ENCODE assay signal across 17 cellular contexts in the genomic region with DNA sequence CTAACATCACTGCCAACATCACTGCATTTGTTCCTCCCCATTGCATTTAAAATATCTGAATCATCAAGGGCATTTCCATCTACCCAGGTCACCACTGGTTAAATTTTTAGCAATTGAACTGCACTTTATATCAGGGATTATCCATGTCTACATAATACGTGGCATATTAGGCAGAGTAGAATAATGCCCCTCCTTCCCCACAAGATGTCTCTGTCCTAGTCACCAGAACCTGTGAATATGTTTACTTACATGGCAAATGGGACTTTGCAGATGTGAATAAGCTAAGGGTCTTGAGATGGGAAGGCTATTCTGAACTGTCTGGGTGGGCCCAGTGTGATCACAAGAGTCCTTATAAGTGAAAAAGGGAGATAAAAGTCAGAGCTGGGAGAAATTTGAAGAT.
DNase-seq lines count a peak whose midpoint lies in the region; ATAC-seq and TF ChIP-seq lines count a peak whose summit lies in the region.
"Had no signal": no experiment of that assay in that cellular context is flagged by ENCODE, and none has a peak within 500 bp of the region (broad histone marks: within the 10 kb centered on the region; RNA-seq: fewer than 3 reads in every experiment).

No MANE protein-coding gene starts in this region.

- in situ Hi-C loops in astrocyte of the cerebellum (cut with HindIII; ENCODE audit: low sequenced_read_pairs): no loop called here

- H3K36me3 ChIP-seq in Loucy (ENCODE audit: insufficient read depth, low read length): no peaks in the 10 kb centered on the region
- H3K36me3 ChIP-seq: heart right ventricle, left lung, prostate gland, tibial nerve had no signal

- no peaks in the 10 kb centered on the region for H3K9me3 ChIP-seq in Loucy (ENCODE audit: insufficient read depth, low read depth, low read length)
- H3K9me3 ChIP-seq in CD4-positive, alpha-beta T cell (ENCODE audit: control insufficient read depth, low read length): no peaks in the 10 kb centered on the region
- H3K9me3 ChIP-seq: heart right ventricle, left lung, prostate gland, tibial nerve had no signal

- H3K36me3 Mint-ChIP-seq in stimulated activated naive B cell treated with anti-CD40 and anti-IgM and Interleukin-4, amounts not matched to agents 10 μg/mL and 1 μg/mL and 100 μg/mL, for 72 hours: no peaks in the 10 kb centered on the region
- no peaks in the 10 kb centered on the region for H3K36me3 Mint-ChIP-seq in CD4-positive, alpha-beta T cell (ENCODE audit: low read depth)
- H3K36me3 Mint-ChIP-seq: naive B cell had no signal

- H3K79me2 ChIP-seq in Loucy (ENCODE audit: insufficient read depth, low read length): no peaks in the 10 kb centered on the region

- peaks cover 3% of the 10 kb centered on the region for H3K4me1 ChIP-seq in Loucy (ENCODE audit: insufficient read depth, low read length, poor library complexity, severe bottlenecking)
- H3K4me1 ChIP-seq: left lung, prostate gland, tibial nerve had no signal

- TF ChIP-seq CTCF in Loucy (conservative IDR thresholded peaks at IDR 0.05; ENCODE audit: low read length) (peak; percentile 59), astrocyte of the cerebellum (IDR thresholded peaks at IDR 0.05; ENCODE audit: low read depth, low read length, missing control alignments) (peak; percentile 9)
- no peak for TF ChIP-seq CTCF in CD4-positive, alpha-beta T cell (IDR thresholded peaks at IDR 0.05)

- intact Hi-C loops in CD4-positive, alpha-beta T cell (cut with DNase I, micrococcal nuclease): loop anchor here in 1 of 2 experiments (10.0 kb wide), 1 partner anchor 327 kb away; no protein-coding TSS in a partner anchor

- H3F3A ChIP-seq in Loucy (ENCODE audit: low read depth): no peaks in the 10 kb centered on the region

- no peak overlapping the region for H3K4me3 Mint-ChIP-seq in stimulated activated naive B cell treated with anti-CD40 and anti-IgM and Interleukin-4, amounts not matched to agents 10 μg/mL and 1 μg/mL and 100 μg/mL, for 72 hours
- no peak overlapping the region for H3K4me3 Mint-ChIP-seq in CD4-positive, alpha-beta T cell
- H3K4me3 Mint-ChIP-seq: naive B cell had no signal

- H3K27ac Mint-ChIP-seq in stimulated activated naive B cell treated with anti-CD40 and anti-IgM and Interleukin-4, amounts not matched to agents 10 μg/mL and 1 μg/mL and 100 μg/mL, for 72 hours: no peak overlapping the region
- H3K27ac Mint-ChIP-seq in CD4-positive, alpha-beta T cell: no peak overlapping the region
- H3K27ac Mint-ChIP-seq: naive B cell had no signal

- no peak overlapping the region for H3K27ac ChIP-seq in CD4-positive, alpha-beta T cell (ENCODE audit: low read depth, low read length)
- H3K27ac ChIP-seq: heart right ventricle, left lung, prostate gland, tibial nerve had no signal

- DNase-seq in SKM-1 (lab: John Stamatoyannopoulos, UW; ENCODE audit: unreplicated experiment) (peak; percentile 3), SKM-1 treated with dmso at 0.1 percent for 144 hours (lab: John Stamatoyannopoulos, UW; ENCODE audit: unreplicated experiment) (no peak), astrocyte of the cerebellum (ENCODE audit: low read depth) (no peak), glomerular visceral epithelial cell (ENCODE audit: extremely low spot score) (no peak), NCI-H187 (lab: John Stamatoyannopoulos, UW) (no peak)
- DNase-seq in stimulated activated naive B cell treated with anti-CD40 and anti-IgM and Interleukin-4, amounts not matched to agents 10 μg/mL and 1 μg/mL and 100 μg/mL, for 72 hours: no peak
- no peak for DNase-seq in CD4-positive, alpha-beta T cell
- DNase-seq: activated gamma-delta T cell treated with Interleukin-2 at 50 U/mL for 16 hours; DMS 273 treated with DMSO at 0.1 percent for 48 hours; heart right ventricle; left lung; naive B cell; NCI-H446; stimulated activated CD8-positive, alpha-beta memory T cell treated with anti-CD3 and anti-CD28 coated beads, Interleukin-4, amount 100 ng/mL, for 48 hours had no signal

- no peaks in the 10 kb centered on the region for H3K27me3 ChIP-seq in Loucy (ENCODE audit: insufficient read depth, low read length, poor library complexity, severe bottlenecking)
- H3K27me3 ChIP-seq in CD4-positive, alpha-beta T cell (ENCODE audit: control insufficient read depth, insufficient read depth, low read length): no peaks in the 10 kb centered on the region
- H3K27me3 ChIP-seq: heart right ventricle, left lung, tibial nerve had no signal

- peaks cover 0 to 1% of the 10 kb centered on the region in 2 donors for H3K4me1 Mint-ChIP-seq in stimulated activated naive B cell treated with anti-CD40 and anti-IgM and Interleukin-4, amounts not matched to agents 10 μg/mL and 1 μg/mL and 100 μg/mL, for 72 hours
- H3K4me1 Mint-ChIP-seq in CD4-positive, alpha-beta T cell (ENCODE audit: low read depth): no peaks in the 10 kb centered on the region

- H4K20me1 ChIP-seq in Loucy (ENCODE audit: insufficient read depth, low read length, poor library complexity, severe bottlenecking): no peaks in the 10 kb centered on the region

- no peak overlapping the region for H3K9ac ChIP-seq in Loucy (ENCODE audit: low read depth, low read length, poor library complexity, severe bottlenecking)

- POLR2A ChIA-PET in CD4-positive, alpha-beta T cell (lab: Charles Lee): no interaction called here

- H3K4me3 ChIP-seq in Loucy (ENCODE audit: low read length, poor library complexity, severe bottlenecking) (no peak overlapping the region), astrocyte of the cerebellum (ENCODE audit: low read depth, low read length) (no peak overlapping the region)
- H3K4me3 ChIP-seq: heart right ventricle, left lung, prostate gland, tibial nerve had no signal

- CTCF ChIA-PET in CD4-positive, alpha-beta T cell (lab: Charles Lee): no interaction called here

- H3K9me3 Mint-ChIP-seq in stimulated activated naive B cell treated with anti-CD40 and anti-IgM and Interleukin-4, amounts not matched to agents 10 μg/mL and 1 μg/mL and 100 μg/mL, for 72 hours: no peaks in the 10 kb centered on the region
- H3K9me3 Mint-ChIP-seq in CD4-positive, alpha-beta T cell: no peaks in the 10 kb centered on the region
- H3K9me3 Mint-ChIP-seq: naive B cell had no signal

- ATAC-seq in stimulated activated naive B cell treated with anti-CD40 and anti-IgM and Interleukin-4, amounts not matched to agents 10 μg/mL and 1 μg/mL and 100 μg/mL, for 72 hours (replicated peaks): peak; percentile 28 to 44
- no peak for ATAC-seq in CD4-positive, alpha-beta T cell (ENCODE audit: poor library complexity)
- ATAC-seq: heart right ventricle, left lung had no signal

- no peaks in the 10 kb centered on the region for H3K9me2 ChIP-seq in Loucy (replicated peaks; ENCODE audit: low read depth, low read length)

- peaks cover 3 to 4% of the 10 kb centered on the region in 2 donors for H3K27me3 Mint-ChIP-seq in stimulated activated naive B cell treated with anti-CD40 and anti-IgM and Interleukin-4, amounts not matched to agents 10 μg/mL and 1 μg/mL and 100 μg/mL, for 72 hours
- H3K27me3 Mint-ChIP-seq in CD4-positive, alpha-beta T cell: no peaks in the 10 kb centered on the region
- H3K27me3 Mint-ChIP-seq: naive B cell had no signal

- H3K4me2 ChIP-seq in Loucy (ENCODE audit: low read depth, low read length, poor library complexity, severe bottlenecking): no peak overlapping the region

- no peak overlapping the region for H2AFZ ChIP-seq in Loucy (ENCODE audit: low read length)
